Comparison of ENCODE assay signal across 18 cellular contexts in the genomic region with DNA sequence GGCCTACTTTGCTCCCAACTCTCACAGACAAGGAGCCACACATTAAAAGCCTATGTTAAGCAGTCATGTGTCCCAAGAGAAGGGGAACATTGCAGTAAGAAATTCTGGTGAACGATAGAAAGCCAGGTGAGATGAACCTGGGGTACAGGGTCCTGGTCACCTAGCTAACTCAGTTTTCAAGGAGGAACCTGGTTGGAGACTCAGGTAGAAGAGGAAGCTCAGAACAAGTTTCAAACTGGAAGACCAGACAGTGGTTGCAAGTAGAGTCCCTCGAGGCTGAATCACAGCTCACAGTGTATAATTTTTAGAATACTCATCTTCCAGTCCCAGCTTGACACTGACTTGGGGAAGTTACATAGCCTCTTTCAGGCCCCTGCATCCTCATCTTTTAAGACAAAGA. TPM values are rescaled to one million over a fixed set of nuclear protein-coding genes. Genes with fewer than 3 reads are reported as not detected.
DNase-seq lines count a peak whose midpoint lies in the region; ATAC-seq and TF ChIP-seq lines count a peak whose summit lies in the region.
"Had no signal": no experiment of that assay in that cellular context is flagged by ENCODE, and none has a peak within 500 bp of the region (broad histone marks: within the 10 kb centered on the region; RNA-seq: fewer than 3 reads in every experiment).

No MANE protein-coding gene starts in this region.

- no peaks in the 10 kb centered on the region for H3K36me3 Mint-ChIP-seq in activated naive CD4-positive, alpha-beta T cell treated with anti-CD3 and anti-CD28 coated beads for 36 hours (ENCODE audit: low read depth)

- no peaks in the 10 kb centered on the region for H3K36me3 ChIP-seq in SU-DHL-6 (ENCODE audit: low read length)
- H3K36me3 ChIP-seq in body of pancreas (replicated peaks in 1 of 2; ENCODE audit: insufficient read depth in 1 of 2, low read depth in 2 of 2): no peaks in the 10 kb centered on the region
- H3K36me3 ChIP-seq: stomach, vagina had no signal

- no peaks in the 10 kb centered on the region for H4K20me1 ChIP-seq in SU-DHL-6 (ENCODE audit: low read depth, low read length)

- H3K4me1 ChIP-seq in body of pancreas: no peaks in the 10 kb centered on the region
- H3K4me1 ChIP-seq: vagina had no signal

- intact Hi-C loops in activated naive CD4-positive, alpha-beta T cell treated with anti-CD3 and anti-CD28 coated beads for 36 hours (cut with micrococcal nuclease): no loop called here
- intact Hi-C loops in body of pancreas (cut with DNase I): loop anchor here (5.0 to 10.0 kb wide), 3 partner anchors 247 to 345 kb away; no protein-coding TSS in a partner anchor

- H3K27me3 ChIP-seq in SU-DHL-6 (ENCODE audit: low read length): no peaks in the 10 kb centered on the region
- H3K27me3 ChIP-seq in body of pancreas: no peaks in the 10 kb centered on the region
- H3K27me3 ChIP-seq: stomach, vagina had no signal

- H3K4me3 Mint-ChIP-seq in activated naive CD4-positive, alpha-beta T cell treated with anti-CD3 and anti-CD28 coated beads for 36 hours: no peak overlapping the region
- H3K4me3 Mint-ChIP-seq: activated CD8-positive, alpha-beta T cell treated with anti-CD3 and anti-CD28 coated beads for 36 hours; IgD-negative memory B cell had no signal

- no peaks in the 10 kb centered on the region for H3K79me2 ChIP-seq in SU-DHL-6 (ENCODE audit: insufficient read depth, low read length)

- 76 to 78% methylated on average over 2 of the region's 2 CpGs for WGBS in body of pancreas, 2 donors

- H3K4me1 Mint-ChIP-seq in activated naive CD4-positive, alpha-beta T cell treated with anti-CD3 and anti-CD28 coated beads for 36 hours (ENCODE audit: low read depth): peaks cover 13% of the 10 kb centered on the region

- H3K9me3 ChIP-seq in SU-DHL-6 (ENCODE audit: insufficient read depth, low read length) (peaks cover 4% of the 10 kb centered on the region; the same call in 1 of the 2 replicates), body of pancreas (no peaks in the 10 kb centered on the region)
- H3K9me3 ChIP-seq: Caco-2, stomach, vagina had no signal

- peak; percentile 22 for DNase-seq in activated naive CD4-positive, alpha-beta T cell treated with anti-CD3 and anti-CD28 coated beads for 36 hours
- DNase-seq in activated naive CD4-positive, alpha-beta T cell treated with anti-CD3 and anti-CD28 coated beads, Interleukin-2, amount 50 U/mL, for 16 hours: no peak
- DNase-seq in activated gamma-delta T cell treated with Interleukin-2 at 50 U/mL for 16 hours (no peak), body of pancreas (no peak), NCI-H146 (lab: John Stamatoyannopoulos, UW) (no peak)
- DNase-seq: activated CD8-positive, alpha-beta T cell treated with anti-CD3 and anti-CD28 coated beads for 36 hours; aorta; Caco-2; NCI-H526 treated with DMSO at 0.1 percent for 48 hours; small intestine; stomach; T1000 had no signal

- no peaks in the 10 kb centered on the region for H3K9me2 ChIP-seq in SU-DHL-6 (replicated peaks; ENCODE audit: insufficient read depth, low read length)

- CTCF ChIA-PET in activated naive CD4-positive, alpha-beta T cell treated with anti-CD3 and anti-CD28 coated beads for 36 hours (lab: Charles Lee): interaction anchor here (0.9 kb wide), 1 partner anchor 68 kb away, joined by 3 read pairs; no protein-coding TSS in a partner anchor

- peak overlapping the region; percentile 59 for H3K4me2 ChIP-seq in SU-DHL-6 (ENCODE audit: low read depth, low read length, poor library complexity, severe bottlenecking)

- no peak overlapping the region for H3K27ac Mint-ChIP-seq in activated naive CD4-positive, alpha-beta T cell treated with anti-CD3 and anti-CD28 coated beads for 36 hours
- H3K27ac Mint-ChIP-seq: activated CD8-positive, alpha-beta T cell treated with anti-CD3 and anti-CD28 coated beads for 36 hours; IgD-negative memory B cell had no signal

- H3K9ac ChIP-seq in SU-DHL-6 (ENCODE audit: low read length): peak overlapping the region; percentile 52

- no peaks in the 10 kb centered on the region for H3K27me3 Mint-ChIP-seq in activated naive CD4-positive, alpha-beta T cell treated with anti-CD3 and anti-CD28 coated beads for 36 hours (ENCODE audit: low read depth)
- H3K27me3 Mint-ChIP-seq: IgD-negative memory B cell had no signal

- peak; percentile 31 for ATAC-seq in HG03432 (IDR thresholded peaks at IDR 0.05; ENCODE audit: unreplicated experiment)
- ATAC-seq in body of pancreas: no peak
- ATAC-seq in HG03342 (IDR thresholded peaks at IDR 0.05; ENCODE audit: unreplicated experiment): no peak
- ATAC-seq: activated CD8-positive, alpha-beta T cell treated with anti-CD3 and anti-CD28 coated beads for 36 hours had no signal

- TF ChIP-seq POLR2A in body of pancreas (IDR thresholded peaks at IDR 0.05): no peak

- H3K27ac ChIP-seq in SU-DHL-6 (ENCODE audit: low read depth, low read length) (peak overlapping the region; percentile 92), body of pancreas (no peak overlapping the region)
- H3K27ac ChIP-seq: coronary artery, stomach, vagina had no signal

- H3F3A ChIP-seq in SU-DHL-6 (ENCODE audit: insufficient read depth): peaks cover 43% of the 10 kb centered on the region

- peak overlapping the region; percentile 5 for H3K4me3 ChIP-seq in SU-DHL-6 (ENCODE audit: insufficient read depth, low read length, poor library complexity, severe bottlenecking)
- no peak overlapping the region for H3K4me3 ChIP-seq in body of pancreas
- H3K4me3 ChIP-seq: coronary artery, stomach, vagina had no signal

- TF ChIP-seq CTCF in SU-DHL-6 (IDR thresholded peaks at IDR 0.05; ENCODE audit: insufficient read depth, low read length, poor library complexity, severe bottlenecking) (no peak), body of pancreas (IDR thresholded peaks at IDR 0.05) (no peak)

- H2AFZ ChIP-seq in SU-DHL-6 (ENCODE audit: low read depth, low read length, severe bottlenecking): peak overlapping the region; percentile 55

- no peaks in the 10 kb centered on the region for H3K9me3 Mint-ChIP-seq in activated naive CD4-positive, alpha-beta T cell treated with anti-CD3 and anti-CD28 coated beads for 36 hours
- H3K9me3 Mint-ChIP-seq: activated CD8-positive, alpha-beta T cell treated with anti-CD3 and anti-CD28 coated beads for 36 hours; IgD-negative memory B cell had no signal

RNA-seq across cellular contexts. Expression of a gene that starts 45.6 kb away (rescaled TPM):
- under 1 TPM; 0.40 to 0.57 TPM for total RNA-seq in activated naive CD4-positive, alpha-beta T cell treated with anti-CD3 and anti-CD28 coated beads for 36 hours
- total RNA-seq in body of pancreas: 1 to 10 TPM; 3.0 to 3.6 TPM
